Comparison of ENCODE assay signal across 31 cellular contexts in genomic region chr9:73595036-73595545, GRCh38.
"Had no signal": no experiment of that assay in that cellular context is flagged by ENCODE, and none has a peak within 500 bp of the region (broad histone marks: within the 10 kb centered on the region; RNA-seq: fewer than 3 reads in every experiment).

No MANE protein-coding gene starts in this region.

- H3K4me2 ChIP-seq: smooth muscle cell had no signal

- H3K36me3 Mint-ChIP-seq: activated naive CD4-positive, alpha-beta T cell treated with anti-CD3 and anti-CD28 coated beads, Interleukin-2, amount 50 U/mL, for 24 hours; naive thymus-derived CD4-positive, alpha-beta T cell; WTC11 had no signal

- ATAC-seq: activated naive CD8-positive, alpha-beta T cell treated with anti-CD3 and anti-CD28 coated beads, Interleukin-2, amount 50 U/mL, for 24 hours; esophagus mucosa; left colon; naive thymus-derived CD4-positive, alpha-beta T cell; psoas muscle; WTC11 had no signal

- H3K4me3 Mint-ChIP-seq: activated CD4-positive, alpha-beta memory T cell treated with anti-CD3 and anti-CD28 coated beads, Interleukin-2, amount 10 ng/mL, durations not matched to agents 7 days and 5 days; activated CD4-positive, alpha-beta T cell treated with anti-CD3 and anti-CD28 coated beads, Interleukin-2, amount 10 ng/mL, durations not matched to agents 7 days and 5 days; activated naive CD4-positive, alpha-beta T cell treated with anti-CD3 and anti-CD28 coated beads, Interleukin-2, amount 50 U/mL, for 24 hours; activated naive CD8-positive, alpha-beta T cell treated with anti-CD3 and anti-CD28 coated beads, Interleukin-2, amount 50 U/mL, for 24 hours; activated T-cell treated with anti-CD3 and anti-CD28 coated beads, Interleukin-2, amount 50 U/mL, for 24 hours; endodermal cell; naive thymus-derived CD4-positive, alpha-beta T cell; neural crest cell; WTC11 had no signal

- H3K9me3 Mint-ChIP-seq: activated CD4-positive, alpha-beta memory T cell treated with anti-CD3 and anti-CD28 coated beads, Interleukin-2, amount 10 ng/mL, durations not matched to agents 7 days and 5 days; activated CD4-positive, alpha-beta T cell treated with anti-CD3 and anti-CD28 coated beads, Interleukin-2, amount 10 ng/mL, durations not matched to agents 7 days and 5 days; activated naive CD4-positive, alpha-beta T cell treated with anti-CD3 and anti-CD28 coated beads, Interleukin-2, amount 50 U/mL, for 24 hours; activated naive CD8-positive, alpha-beta T cell treated with anti-CD3 and anti-CD28 coated beads, Interleukin-2, amount 50 U/mL, for 24 hours; activated T-helper 2 cell treated with anti-CD3 and anti-CD28 coated beads, Interferon-gamma antibody, Interleukin-2, Interleukin-4, amounts not matched to agents 10 μg/mL and 5 μg/mL and 100 μg/mL, durations not matched to agents 14 hours and 24 hours and 36 hours; endodermal cell; neural crest cell; WTC11 had no signal

- DNase-seq: activated CD4-positive, alpha-beta memory T cell treated with anti-CD3 and anti-CD28 coated beads, Interleukin-2, amount 10 ng/mL, durations not matched to agents 7 days and 5 days; activated CD4-positive, alpha-beta T cell treated with anti-CD3 and anti-CD28 coated beads for 1 hour; activated CD4-positive, alpha-beta T cell treated with anti-CD3 and anti-CD28 coated beads, Interleukin-2, amount 10 ng/mL, durations not matched to agents 7 days and 5 days; activated CD8-positive, alpha-beta memory T cell treated with anti-CD3 and anti-CD28 coated beads, Interleukin-2, amount 50 U/mL, for 48 hours; activated naive CD8-positive, alpha-beta T cell treated with anti-CD3 and anti-CD28 coated beads, Interleukin-2, amount 50 U/mL, for 24 hours; activated T-cell treated with anti-CD3 and anti-CD28 coated beads, Interleukin-2, amount 50 U/mL, for 24 hours; amygdala; central memory CD4-positive, alpha-beta T cell; endodermal cell; foreskin fibroblast; head of caudate nucleus; hippocampal formation; kidney; left colon; mammary epithelial cell; naive thymus-derived CD4-positive, alpha-beta T cell; occipital lobe; psoas muscle; stimulated activated CD4-positive, alpha-beta T cell treated with anti-CD3 and anti-CD28 coated beads, Interleukin-15, amount 100 ng/mL, for 24 hours; stimulated activated naive CD4-positive, alpha-beta T cell treated with Interleukin-2 at 50 U/mL for 16 hours; T-helper 2 cell had no signal

- H3K27me3 ChIP-seq: breast epithelium, right atrium auricular region, tibial nerve had no signal

- H3K9me3 ChIP-seq: breast epithelium, psoas muscle, right atrium auricular region, tibial nerve had no signal

- H3K4me3 ChIP-seq: breast epithelium, psoas muscle, right atrium auricular region, smooth muscle cell, tibial nerve had no signal

- H2AFZ ChIP-seq: parathyroid adenoma had no signal

- H3K4me1 Mint-ChIP-seq: activated CD4-positive, alpha-beta memory T cell treated with anti-CD3 and anti-CD28 coated beads, Interleukin-2, amount 10 ng/mL, durations not matched to agents 7 days and 5 days; activated CD4-positive, alpha-beta T cell treated with anti-CD3 and anti-CD28 coated beads, Interleukin-2, amount 10 ng/mL, durations not matched to agents 7 days and 5 days; activated naive CD4-positive, alpha-beta T cell treated with anti-CD3 and anti-CD28 coated beads, Interleukin-2, amount 50 U/mL, for 24 hours; activated naive CD8-positive, alpha-beta T cell treated with anti-CD3 and anti-CD28 coated beads, Interleukin-2, amount 50 U/mL, for 24 hours; naive thymus-derived CD4-positive, alpha-beta T cell had no signal

- H3K36me3 ChIP-seq: breast epithelium, right atrium auricular region, tibial nerve had no signal

- H3K9ac ChIP-seq: parathyroid adenoma had no signal

- H3K27ac Mint-ChIP-seq: activated CD4-positive, alpha-beta memory T cell treated with anti-CD3 and anti-CD28 coated beads, Interleukin-2, amount 10 ng/mL, durations not matched to agents 7 days and 5 days; activated CD4-positive, alpha-beta T cell treated with anti-CD3 and anti-CD28 coated beads, Interleukin-2, amount 10 ng/mL, durations not matched to agents 7 days and 5 days; activated naive CD4-positive, alpha-beta T cell treated with anti-CD3 and anti-CD28 coated beads, Interleukin-2, amount 50 U/mL, for 24 hours; activated naive CD8-positive, alpha-beta T cell treated with anti-CD3 and anti-CD28 coated beads, Interleukin-2, amount 50 U/mL, for 24 hours; activated T-cell treated with anti-CD3 and anti-CD28 coated beads, Interleukin-2, amount 50 U/mL, for 24 hours; activated T-helper 2 cell treated with anti-CD3 and anti-CD28 coated beads, Interferon-gamma antibody, Interleukin-2, Interleukin-4, amounts not matched to agents 10 μg/mL and 5 μg/mL and 100 μg/mL, durations not matched to agents 14 hours and 24 hours and 36 hours; endodermal cell; naive thymus-derived CD4-positive, alpha-beta T cell; WTC11 had no signal

- H3K27me3 Mint-ChIP-seq: activated CD4-positive, alpha-beta memory T cell treated with anti-CD3 and anti-CD28 coated beads, Interleukin-2, amount 10 ng/mL, durations not matched to agents 7 days and 5 days; activated CD4-positive, alpha-beta T cell treated with anti-CD3 and anti-CD28 coated beads, Interleukin-2, amount 10 ng/mL, durations not matched to agents 7 days and 5 days; activated naive CD4-positive, alpha-beta T cell treated with anti-CD3 and anti-CD28 coated beads, Interleukin-2, amount 50 U/mL, for 24 hours; activated naive CD8-positive, alpha-beta T cell treated with anti-CD3 and anti-CD28 coated beads, Interleukin-2, amount 50 U/mL, for 24 hours; activated T-cell treated with anti-CD3 and anti-CD28 coated beads, Interleukin-2, amount 50 U/mL, for 24 hours; naive thymus-derived CD4-positive, alpha-beta T cell had no signal

- H3K4me1 ChIP-seq: breast epithelium, parathyroid adenoma, psoas muscle, right atrium auricular region had no signal

- H3K79me2 ChIP-seq: parathyroid adenoma had no signal

- H3K27ac ChIP-seq: breast epithelium, parathyroid adenoma, psoas muscle, right atrium auricular region, tibial nerve had no signal
